In genomic region chr10:25405871-25406270, GRCh38 we compare ENCODE assay signal across 20 cellular contexts.
"Had no signal": no experiment of that assay in that cellular context is flagged by ENCODE, and none has a peak within 500 bp of the region (broad histone marks: within the 10 kb centered on the region; RNA-seq: fewer than 3 reads in every experiment).

No MANE protein-coding gene starts in this region.

- H3K9me3 ChIP-seq: lower lobe of right lung, neutrophil, sigmoid colon, thoracic aorta, upper lobe of right lung had no signal

- H3K4me1 ChIP-seq: lower lobe of right lung, parathyroid adenoma, sigmoid colon, upper lobe of right lung had no signal

- DNase-seq: activated CD4-positive, alpha-beta T cell treated with anti-CD3 and anti-CD28 coated beads, Interleukin-2, amount 10 ng/mL, durations not matched to agents 24 days and 14 days; activated CD4-positive, CD25-positive, alpha-beta regulatory T cell; activated CD8-positive, alpha-beta T cell treated with anti-CD3 and anti-CD28 coated beads for 36 hours; activated naive CD4-positive, alpha-beta T cell; activated naive CD8-positive, alpha-beta T cell treated with anti-CD3 and anti-CD28 coated beads, Interleukin-2, amount 10 ng/mL, durations not matched to agents 7 days and 5 days; activated T-cell treated with anti-CD3 and anti-CD28 coated beads, Interleukin-2, amount 50 U/mL, for 1 hour; cerebellar nuclear complex; effector memory CD8-positive, alpha-beta T cell; foreskin melanocyte; hypothalamus; lower lobe of right lung; sigmoid colon; stimulated activated CD4-positive, alpha-beta T cell treated with anti-CD3 and anti-CD28 coated beads, Interleukin-4, amount 100 ng/mL, for 24 hours; upper lobe of right lung had no signal

- ATAC-seq: activated CD8-positive, alpha-beta T cell treated with anti-CD3 and anti-CD28 coated beads for 36 hours; activated T-helper 17 cell treated with anti-CD3 and anti-CD28 coated beads, Interleukin-2, amount 50 U/mL, for 72 hours; effector memory CD8-positive, alpha-beta T cell; lower lobe of right lung; natural killer cell treated with Interleukin-12 subunit alpha and Interleukin-12 subunit beta and Interleukin-15 and Interleukin-18, amount 100 ng/mL, for 72 hours; stimulated activated effector memory CD8-positive, alpha-beta T cell treated with anti-CD3 and anti-CD28 coated beads, Interleukin-12 subunit alpha, Interleukin-12 subunit beta, amount 100 ng/mL, for 72 hours; upper lobe of right lung had no signal

- H3K27ac ChIP-seq: lower lobe of right lung, neutrophil, parathyroid adenoma, sigmoid colon, thoracic aorta, upper lobe of right lung had no signal

- H3K36me3 ChIP-seq: lower lobe of right lung, neutrophil, sigmoid colon, thoracic aorta, upper lobe of right lung had no signal

- H3K27me3 ChIP-seq: neutrophil, sigmoid colon, upper lobe of right lung had no signal

- H3K4me3 ChIP-seq: lower lobe of right lung, sigmoid colon, thoracic aorta, upper lobe of right lung had no signal
